ENCODE assay signal across 1 cellular context in the genomic region with DNA sequence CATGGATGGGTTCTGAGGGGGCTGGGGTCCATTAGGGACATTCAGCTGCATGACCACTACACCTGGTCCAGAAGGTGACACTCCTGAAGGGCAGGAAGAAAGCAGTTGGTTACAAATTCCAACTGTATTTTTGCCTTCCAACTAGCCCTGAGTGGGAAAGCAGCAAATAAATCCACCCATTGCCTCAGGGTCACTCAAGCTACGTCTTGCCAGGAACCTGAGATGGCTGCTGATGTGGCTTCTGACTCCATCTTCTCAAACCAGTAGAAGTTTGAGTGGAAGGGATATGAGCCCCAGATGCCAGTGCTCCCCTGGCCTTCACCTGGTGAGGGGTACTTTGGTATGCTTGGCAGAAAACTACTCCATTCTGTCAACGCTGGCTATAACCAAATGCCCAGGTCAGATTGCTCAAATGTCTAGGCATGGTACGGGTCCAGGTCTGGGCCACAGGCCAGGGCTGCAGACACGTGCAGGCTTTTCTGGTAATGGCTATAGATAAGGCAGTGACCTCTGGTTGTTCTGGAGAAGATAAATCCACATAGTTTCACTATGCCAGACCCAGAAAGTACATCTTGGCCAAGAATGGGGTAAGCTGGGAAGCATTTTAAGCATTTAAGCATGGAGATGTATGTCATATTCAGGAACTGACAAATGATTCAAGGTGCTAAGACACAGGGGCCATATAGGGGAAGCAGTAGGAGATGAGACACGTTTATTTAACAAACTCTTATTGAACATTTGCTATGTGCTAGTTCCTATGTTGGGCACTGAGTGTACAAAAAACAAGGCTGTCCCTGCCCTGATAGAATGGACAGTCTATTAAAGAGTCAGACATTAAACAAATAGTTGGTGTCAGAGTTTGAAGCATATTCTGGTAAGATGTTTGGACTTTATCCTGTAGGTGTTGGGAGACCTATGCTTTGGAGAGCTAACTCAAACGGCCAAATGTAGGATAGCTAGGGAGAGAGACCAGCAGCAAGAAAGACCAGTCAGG.
TF ChIP-seq lines count a peak whose summit lies in the region.

No MANE protein-coding gene starts in this region.

TF ChIP-seq in SK-N-SH, 30 proteins besides CTCF, POLR2A, EP300 and RAD21 (continued from another document):
- peak; percentile 46; the same call in 1 of the 2 replicates for TF ChIP-seq MXI1 (IDR thresholded peaks at IDR 0.05; ENCODE audit: low read depth, low read length)
